ENCODE assay signal across 20 cellular contexts in the genomic region with DNA sequence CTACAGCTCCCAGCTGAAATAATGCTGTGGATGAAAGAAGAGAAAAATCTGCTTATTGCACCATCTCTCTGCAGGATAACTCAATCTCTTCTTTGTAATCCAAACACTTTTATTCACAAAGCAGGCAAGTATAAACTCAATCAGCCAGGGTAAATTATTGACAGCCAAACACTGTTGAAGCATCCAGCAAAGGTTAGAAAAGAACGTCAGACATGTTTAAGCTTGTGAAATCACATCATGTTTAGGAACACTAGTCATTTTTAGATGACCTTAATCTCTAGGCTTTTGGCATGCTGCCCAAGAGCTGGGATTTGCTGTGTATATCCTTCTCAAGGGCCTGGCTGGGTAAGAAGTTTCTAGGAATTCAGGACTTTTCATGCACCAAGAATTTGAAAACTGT.
DNase-seq lines count a peak whose midpoint lies in the region; ATAC-seq and TF ChIP-seq lines count a peak whose summit lies in the region.
"Had no signal": no experiment of that assay in that cellular context is flagged by ENCODE, and none has a peak within 500 bp of the region (broad histone marks: within the 10 kb centered on the region; RNA-seq: fewer than 3 reads in every experiment).

No MANE protein-coding gene starts in this region.

- H3K27ac ChIP-seq in mammary epithelial cell (ENCODE audit: insufficient read depth, low read depth, low read length) (no peak overlapping the region), SK-N-SH (ENCODE audit: low read depth in 2 of 2, low read length in 1 of 2) (no peak overlapping the region)
- H3K27ac ChIP-seq: coronary artery, right lobe of liver had no signal

- intact Hi-C loops in mammary epithelial cell (cut with micrococcal nuclease) = no loop called here

- no peaks in the 10 kb centered on the region for H3K79me2 ChIP-seq in mammary epithelial cell (ENCODE audit: insufficient read depth, low read length)
- H3K79me2 ChIP-seq in SK-N-SH (ENCODE audit: insufficient read depth) = no peaks in the 10 kb centered on the region

- no peaks in the 10 kb centered on the region for H3F3A ChIP-seq in SK-N-SH (replicated peaks; ENCODE audit: insufficient read depth)

- H3K9me3 ChIP-seq in mammary epithelial cell (replicated peaks; ENCODE audit: insufficient read depth, low read length) = no peaks in the 10 kb centered on the region
- no peaks in the 10 kb centered on the region for H3K9me3 ChIP-seq in SK-N-SH
- H3K9me3 ChIP-seq: HAP-1, right lobe of liver had no signal

- dilution Hi-C loops in mammary epithelial cell (cut with HindIII; ENCODE audit: low sequenced_read_pairs) = no loop called here

- POLR2A ChIA-PET in SK-N-SH (lab: Yijun Ruan, JAX) = no interaction called here

- TF ChIP-seq EP300 in SK-N-SH (IDR thresholded peaks at IDR 0.05; ENCODE audit: borderline replicate concordance in 1 of 2, low read depth in 1 of 2, low read length in 1 of 2) = no peak

- H3K9ac ChIP-seq in mammary epithelial cell (ENCODE audit: insufficient read depth, low read length) = no peak overlapping the region
- H3K9ac ChIP-seq in SK-N-SH = no peak overlapping the region

- TF ChIP-seq CTCF in mammary epithelial cell (conservative IDR thresholded peaks at IDR 0.05 in 1 of 2, IDR thresholded peaks at IDR 0.05 in 1 of 2; ENCODE audit: extremely low read depth in 1 of 2, insufficient read depth in 1 of 2, low read depth in 1 of 2, low read length in 2 of 2) = no peak
- no peak for TF ChIP-seq CTCF in SK-N-SH (IDR thresholded peaks at IDR 0.05)

- no peaks in the 10 kb centered on the region for H3K27me3 ChIP-seq in mammary epithelial cell (ENCODE audit: insufficient read depth, low read length)
- H3K27me3 ChIP-seq in SK-N-SH (ENCODE audit: insufficient read depth) = no peaks in the 10 kb centered on the region
- H3K27me3 ChIP-seq: right lobe of liver had no signal

- H3K4me3 ChIP-seq in mammary epithelial cell (replicated peaks in 1 of 3; ENCODE audit: insufficient read depth in 1 of 3, low read depth in 2 of 3, low read length in 3 of 3) = no peak overlapping the region
- no peak overlapping the region for H3K4me3 ChIP-seq in SK-N-SH (ENCODE audit: low read depth in 2 of 2, low read length in 1 of 2)
- H3K4me3 ChIP-seq: coronary artery, HAP-1, right lobe of liver had no signal

- whole genome bisulfite sequencing in mammary epithelial cell (ENCODE audit: low coverage, missing lambda C conversion rate) = 0% methylated on average over 1 of the region's 1 CpG
- 13% methylated on average over 1 of the region's 1 CpG for WGBS in SK-N-SH (ENCODE audit: low lambda C conversion rate)

- H3K36me3 ChIP-seq in mammary epithelial cell (ENCODE audit: insufficient read depth, low read length) (no peaks in the 10 kb centered on the region), SK-N-SH (replicated peaks in 1 of 2; ENCODE audit: control insufficient read depth in 1 of 2, insufficient read depth in 2 of 2, low read length in 1 of 2) (no peaks in the 10 kb centered on the region)
- H3K36me3 ChIP-seq: HAP-1, right lobe of liver had no signal

- no peaks in the 10 kb centered on the region for H3K9me2 ChIP-seq in SK-N-SH

- CTCF ChIA-PET in mammary epithelial cell (lab: Charles Lee; ENCODE audit: low non-redundant PET) = no interaction called here
- CTCF ChIA-PET in SK-N-SH (lab: Yijun Ruan, JAX) = interaction anchor here (0.6 kb wide), 1 partner anchor 1306 kb away, joined by 3 read pairs; no protein-coding TSS in a partner anchor

- H2AFZ ChIP-seq in mammary epithelial cell (ENCODE audit: low read depth, low read length) (no peak overlapping the region), SK-N-SH (ENCODE audit: low read depth) (no peak overlapping the region)

- H3K4me1 ChIP-seq in mammary epithelial cell (ENCODE audit: insufficient read depth, low read length) = no peaks in the 10 kb centered on the region
- H3K4me1 ChIP-seq in SK-N-SH (ENCODE audit: control insufficient read depth in 1 of 2, insufficient read depth in 2 of 2, low read depth in 1 of 2, low read length in 1 of 2) = no peaks in the 10 kb centered on the region
- H3K4me1 ChIP-seq: HAP-1, right lobe of liver had no signal

- peak; percentile 88 for DNase-seq in Caki2 (ENCODE audit: low read depth)
- DNase-seq in NCI-H2227 treated with DMSO at 0.1 percent for 48 hours (lab: John Stamatoyannopoulos, UW) = peak; percentile 14
- peak; percentile 42 for DNase-seq in mammary epithelial cell
- DNase-seq in midbrain (lab: John Stamatoyannopoulos, UW) = peak; percentile 1
- DNase-seq in SK-N-SH = no peak
- DNase-seq in activated gamma-delta T cell (lab: John Stamatoyannopoulos, UW) = no peak
- no peak for DNase-seq in NCI-H2029 treated with DMSO at 0.1 percent for 48 hours (lab: John Stamatoyannopoulos, UW)
- DNase-seq: activated CD4-positive, alpha-beta T cell treated with anti-CD3 and anti-CD28 coated beads for 48 hours; activated T-cell treated with anti-CD3 and anti-CD28 coated beads, Interleukin-2, amount 50 U/mL, for 24 hours; hippocampal formation; KG1; left ventricle myocardium superior; natural killer cell; NCI-H774; right lobe of liver; stimulated activated CD4-positive, alpha-beta T cell treated with anti-CD3 and anti-CD28 coated beads, Interleukin-4, amount 100 ng/mL, for 4 hours had no signal

- TF ChIP-seq RAD21 in SK-N-SH (IDR thresholded peaks at IDR 0.05; ENCODE audit: low read length) = no peak

- no TSS peak for BruUV-seq in mammary epithelial cell (replicated peaks; lab: Mats Ljungman, UMichigan)

- in situ Hi-C loops in Caki2 (cut with HindIII; ENCODE audit: low pct_unique_long_range_greater_than_20kb, low sequenced_read_pairs) (no loop called here), mammary epithelial cell (cut with MboI; ENCODE audit: low sequenced_read_pairs in 2 of 2) (no loop called here)

- ATAC-seq in HG02938 (IDR thresholded peaks at IDR 0.05; ENCODE audit: unreplicated experiment) = no peak
- ATAC-seq: left ventricle myocardium superior; natural killer cell; stimulated activated effector memory CD8-positive, alpha-beta T cell treated with anti-CD3 and anti-CD28 coated beads, Interleukin-12 subunit alpha, Interleukin-12 subunit beta, amount 100 ng/mL, for 72 hours had no signal

- H4K20me1 ChIP-seq in mammary epithelial cell (ENCODE audit: insufficient read depth, low read length) (no peaks in the 10 kb centered on the region), SK-N-SH (ENCODE audit: insufficient read depth) (no peaks in the 10 kb centered on the region)

- H3K4me2 ChIP-seq in mammary epithelial cell (ENCODE audit: insufficient read depth, low read depth, low read length) (no peak overlapping the region), SK-N-SH (no peak overlapping the region)

TF ChIP-seq in SK-N-SH, 30 proteins besides CTCF, POLR2A, EP300 and RAD21 (continues in another document):
- TF ChIP-seq MAX (IDR thresholded peaks at IDR 0.05; ENCODE audit: low read depth) (no peak), RXRA (IDR thresholded peaks at IDR 0.05; ENCODE audit: borderline replicate concordance, low read depth) (no peak), ELF1 (IDR thresholded peaks at IDR 0.05) (no peak), FOSL2 (IDR thresholded peaks at IDR 0.05; ENCODE audit: borderline replicate concordance, low read depth) (no peak), USF1 (IDR thresholded peaks at IDR 0.05; ENCODE audit: borderline replicate concordance, low read depth) (no peak), TAF1 (IDR thresholded peaks at IDR 0.05; ENCODE audit: borderline replicate concordance, low read depth, low read length) (no peak), NRF1 (IDR thresholded peaks at IDR 0.05; ENCODE audit: low read depth, low read length) (no peak), NFIC (IDR thresholded peaks at IDR 0.05; ENCODE audit: borderline replicate concordance) (no peak)
- TF ChIP-seq, protein P1, sequence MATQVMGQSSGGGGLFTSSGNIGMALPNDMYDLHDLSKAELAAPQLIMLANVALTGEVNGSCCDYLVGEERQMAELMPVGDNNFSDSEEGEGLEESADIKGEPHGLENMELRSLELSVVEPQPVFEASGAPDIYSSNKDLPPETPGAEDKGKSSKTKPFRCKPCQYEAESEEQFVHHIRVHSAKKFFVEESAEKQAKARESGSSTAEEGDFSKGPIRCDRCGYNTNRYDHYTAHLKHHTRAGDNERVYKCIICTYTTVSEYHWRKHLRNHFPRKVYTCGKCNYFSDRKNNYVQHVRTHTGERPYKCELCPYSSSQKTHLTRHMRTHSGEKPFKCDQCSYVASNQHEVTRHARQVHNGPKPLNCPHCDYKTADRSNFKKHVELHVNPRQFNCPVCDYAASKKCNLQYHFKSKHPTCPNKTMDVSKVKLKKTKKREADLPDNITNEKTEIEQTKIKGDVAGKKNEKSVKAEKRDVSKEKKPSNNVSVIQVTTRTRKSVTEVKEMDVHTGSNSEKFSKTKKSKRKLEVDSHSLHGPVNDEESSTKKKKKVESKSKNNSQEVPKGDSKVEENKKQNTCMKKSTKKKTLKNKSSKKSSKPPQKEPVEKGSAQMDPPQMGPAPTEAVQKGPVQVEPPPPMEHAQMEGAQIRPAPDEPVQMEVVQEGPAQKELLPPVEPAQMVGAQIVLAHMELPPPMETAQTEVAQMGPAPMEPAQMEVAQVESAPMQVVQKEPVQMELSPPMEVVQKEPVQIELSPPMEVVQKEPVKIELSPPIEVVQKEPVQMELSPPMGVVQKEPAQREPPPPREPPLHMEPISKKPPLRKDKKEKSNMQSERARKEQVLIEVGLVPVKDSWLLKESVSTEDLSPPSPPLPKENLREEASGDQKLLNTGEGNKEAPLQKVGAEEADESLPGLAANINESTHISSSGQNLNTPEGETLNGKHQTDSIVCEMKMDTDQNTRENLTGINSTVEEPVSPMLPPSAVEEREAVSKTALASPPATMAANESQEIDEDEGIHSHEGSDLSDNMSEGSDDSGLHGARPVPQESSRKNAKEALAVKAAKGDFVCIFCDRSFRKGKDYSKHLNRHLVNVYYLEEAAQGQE (IDR thresholded peaks at IDR 0.05; ENCODE audit: low read depth, low read length) = no peak

Comparison
In these comparisons a context has a peak if more than half of its experiments do, and no peak if none do; other contexts are left out.
1. DNase-seq: peak in Caki2 (single experiment), NCI-H2227 treated with DMSO at 0.1 percent for 48 hours (single experiment), mammary epithelial cell (single experiment) and midbrain (single experiment); none in SK-N-SH (single experiment), activated gamma-delta T cell (single experiment) and NCI-H2029 treated with DMSO at 0.1 percent for 48 hours (single experiment).